Comparison of ENCODE assay signal across 8 cellular contexts in the genomic region with DNA sequence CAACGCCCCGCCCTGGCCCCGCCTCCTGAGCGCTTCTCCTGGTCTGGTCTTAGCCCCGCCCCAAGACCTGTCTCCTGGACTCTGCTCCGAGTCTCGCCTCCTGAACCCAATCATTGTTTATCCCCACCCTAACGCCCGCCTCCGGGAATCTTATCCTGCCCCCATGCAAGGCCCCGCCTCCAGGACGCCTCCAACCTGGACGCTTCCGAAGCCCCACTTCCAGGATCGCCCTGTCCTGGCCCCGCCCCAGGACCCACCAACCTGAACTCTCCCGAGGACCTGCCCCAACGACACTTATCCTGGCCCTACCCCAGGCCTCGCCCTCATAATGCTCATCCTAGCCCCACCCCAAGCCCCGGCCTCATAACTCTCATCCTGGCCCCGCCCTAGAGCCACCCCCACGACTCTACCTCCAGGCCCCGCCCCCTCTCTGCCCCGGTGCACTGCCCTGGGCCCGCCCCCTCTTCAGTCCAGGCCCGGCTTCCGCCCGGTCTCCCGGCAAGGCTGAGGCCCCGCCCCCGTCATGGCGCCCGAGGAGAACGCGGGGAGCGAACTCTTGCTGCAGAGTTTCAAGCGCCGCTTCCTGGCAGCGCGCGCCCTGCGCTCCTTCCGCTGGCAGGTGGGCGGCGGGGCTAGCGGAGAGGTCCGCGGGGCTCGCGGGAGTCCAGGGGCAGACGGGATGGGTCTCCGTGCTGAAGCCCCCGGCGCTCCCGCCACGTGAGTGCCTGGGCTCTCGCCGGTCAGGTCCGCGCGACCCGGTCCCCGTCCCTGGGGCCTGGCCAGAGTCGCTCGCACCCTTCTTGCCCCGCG. TPM values are rescaled to one million over a fixed set of nuclear protein-coding genes. Genes with fewer than 3 reads are reported as not detected.
DNase-seq lines count a peak whose midpoint lies in the region; ATAC-seq, FAIRE-seq and TF ChIP-seq lines count a peak whose summit lies in the region.

No MANE protein-coding gene starts in this region.

- no peaks in the 10 kb centered on the region for H4K20me1 ChIP-seq in endothelial cell of umbilical vein (replicated peaks; ENCODE audit: control insufficient read depth, extremely low read depth, insufficient read depth, low read length)

- peak overlapping the region; percentile 47 for H3K4me3 ChIP-seq in NT2/D1 (ENCODE audit: insufficient read length, low read depth)
- H3K4me3 ChIP-seq in endothelial cell of umbilical vein (replicated peaks in 1 of 3; ENCODE audit: insufficient read depth in 1 of 3, low read depth in 1 of 3, low read length in 3 of 3) = peak overlapping the region; percentile 27 to 67 (median 65)

- H3K27ac ChIP-seq in endothelial cell of umbilical vein (ENCODE audit: insufficient read depth, low read depth, low read length) = peak overlapping the region; percentile 73

- POLR2A ChIA-PET in endothelial cell of umbilical vein (lab: Charles Lee) = interaction anchor here (0.7 kb wide), 2 partner anchors 73 to 627 kb away, joined by 4 to 5 read pairs; no protein-coding TSS in a partner anchor

- H3K9me3 ChIP-seq in NT2/D1 (ENCODE audit: insufficient read depth, low read length) (no peaks in the 10 kb centered on the region), endothelial cell of umbilical vein (replicated peaks; ENCODE audit: control insufficient read depth, insufficient read depth, low read length) (no peaks in the 10 kb centered on the region)

- peak; percentile 89 for ATAC-seq in GM21367 (IDR thresholded peaks at IDR 0.05; ENCODE audit: unreplicated experiment)

- TF ChIP-seq CTCF in endothelial cell of umbilical vein (IDR thresholded peaks at IDR 0.05; ENCODE audit: extremely low read depth in 1 of 2, insufficient read depth in 1 of 2, low read depth in 1 of 2, low read length in 2 of 2) = no peak

- intact Hi-C loops in endothelial cell of umbilical vein (cut with micrococcal nuclease) = loop anchor here (10.0 kb wide), 1 partner anchor 332 kb away; the partner anchor contains the start of gene NADSYN1

- H3K9ac ChIP-seq in NT2/D1 (ENCODE audit: insufficient read length, low read depth) = peak overlapping the region; percentile 76
- H3K9ac ChIP-seq in endothelial cell of umbilical vein (replicated peaks; ENCODE audit: extremely low read depth, insufficient read depth, low read length) = peak overlapping the region; percentile 69

- DNase-seq in COR-L47 (lab: John Stamatoyannopoulos, UW) (peak; percentile 99), HTR-8/SVneo (ENCODE audit: insufficient read length, low spot score) (peak; percentile 87), NT2/D1 (ENCODE audit: low read depth, low spot score) (peak; percentile 94), endothelial cell of umbilical vein (ENCODE audit: low read depth, low spot score) (peak; percentile 98), midbrain (lab: John Stamatoyannopoulos, UW) (peak; percentile 89)
- DNase-seq in activated CD8-positive, alpha-beta memory T cell treated with anti-CD3 and anti-CD28 coated beads, Interleukin-2, amount 50 U/mL, for 24 hours (ENCODE audit: extremely low read depth) = peak; percentile 100
- DNase-seq in stimulated activated CD8-positive, alpha-beta memory T cell treated with anti-CD3 and anti-CD28 coated beads, Interleukin-15, amount 100 ng/mL, for 48 hours (ENCODE audit: low read depth in 2 of 2) = peak; percentile 96 to 98

- H3K4me2 ChIP-seq in endothelial cell of umbilical vein (ENCODE audit: insufficient read depth, low read length) = peak overlapping the region; percentile 30

- H3K9me1 ChIP-seq in endothelial cell of umbilical vein (replicated peaks; ENCODE audit: control insufficient read depth, extremely low read depth, insufficient read depth, low read length) = no peaks in the 10 kb centered on the region

- CTCF ChIA-PET in endothelial cell of umbilical vein (lab: Charles Lee) = interaction anchor here (1.4 kb wide), 1 partner anchor 13 kb away, joined by 4 read pairs; no protein-coding TSS in a partner anchor

- H2AFZ ChIP-seq in endothelial cell of umbilical vein (ENCODE audit: low read depth, low read length) = peak overlapping the region; percentile 72

- no peaks in the 10 kb centered on the region for H3K79me2 ChIP-seq in endothelial cell of umbilical vein (ENCODE audit: control insufficient read depth, insufficient read depth, low read length)

- H3K4me1 ChIP-seq in NT2/D1 (ENCODE audit: insufficient read depth, insufficient read length) = no peaks in the 10 kb centered on the region
- peaks cover 3% of the 10 kb centered on the region for H3K4me1 ChIP-seq in endothelial cell of umbilical vein (ENCODE audit: control insufficient read depth, extremely low read depth, insufficient read depth, low read length)

- H3K36me3 ChIP-seq in NT2/D1 (ENCODE audit: insufficient read depth, insufficient read length, low read length) (no peaks in the 10 kb centered on the region), endothelial cell of umbilical vein (ENCODE audit: control insufficient read depth in 2 of 2, extremely low read depth in 1 of 2, insufficient read depth in 2 of 2, low read length in 2 of 2) (no peaks in the 10 kb centered on the region)

- BruUV-seq in endothelial cell of umbilical vein (replicated peaks; lab: Mats Ljungman, UMichigan) = no TSS peak

- FAIRE-seq in HTR-8/SVneo (lab: Jason Lieb, UNC) = no peak
- FAIRE-seq in endothelial cell of umbilical vein (lab: Jason Lieb, UNC) = no peak

- TF ChIP-seq POLR2A in endothelial cell of umbilical vein (IDR thresholded peaks at IDR 0.05; ENCODE audit: low read depth, low read length) = no peak

- no peaks in the 10 kb centered on the region for H3K27me3 ChIP-seq in NT2/D1 (ENCODE audit: insufficient read depth, insufficient read length)
- H3K27me3 ChIP-seq in endothelial cell of umbilical vein (ENCODE audit: control insufficient read depth in 2 of 2, insufficient read depth in 2 of 2, low read length in 2 of 2) = no peaks in the 10 kb centered on the region

- dilution Hi-C loops in endothelial cell of umbilical vein (cut with MboI; ENCODE audit: extremely low pct_ligation_motif_present, low sequenced_read_pairs) = no loop called here

TF ChIP-seq in endothelial cell of umbilical vein, 7 proteins besides CTCF, POLR2A, EP300 and RAD21:
- peak; percentile 9 for TF ChIP-seq MAX (IDR thresholded peaks at IDR 0.05; ENCODE audit: insufficient read depth, insufficient read length)
- TF ChIP-seq JUN (IDR thresholded peaks at IDR 0.05; ENCODE audit: borderline replicate concordance, insufficient read depth, insufficient read length, low read depth) = no peak

RNA-seq across cellular contexts. Expression of gene DEFB108B, which starts 45.8 kb away (rescaled TPM):
- total RNA-seq in endothelial cell of umbilical vein = not detected in 2 replicates
- polyA plus RNA-seq in endothelial cell of umbilical vein = not detected in 2 replicates
- polyA plus RNA-seq in endothelial cell of umbilical vein (2011; cell fraction: cytosol; rRNA removed) = not detected in 2 replicates
- polyA plus RNA-seq in endothelial cell of umbilical vein (2011; cell fraction: nucleus; rRNA removed) = not detected in 2 replicates
- polyA plus RNA-seq in endothelial cell of umbilical vein (2012) = not detected in 2 replicates
- polyA minus RNA-seq in endothelial cell of umbilical vein = not detected in 2 replicates
- not detected for polyA minus RNA-seq in endothelial cell of umbilical vein (2011; cell fraction: cytosol; rRNA and poly(A)+ RNA removed)
- not detected in 2 replicates for polyA minus RNA-seq in endothelial cell of umbilical vein (2011; cell fraction: nucleus; rRNA and poly(A)+ RNA removed)

Comparison
In these comparisons a context has a peak if more than half of its experiments do, and no peak if none do; other contexts are left out.
1. Peak in every context shown above with its lines: DNase-seq, ATAC-seq, H3K4me3 ChIP-seq and H3K27ac ChIP-seq.